Comparison of ENCODE assay signal across 22 cellular contexts in genomic region chr6:89613790-89614189, GRCh38.
"Had no signal": no experiment of that assay in that cellular context is flagged by ENCODE, and none has a peak within 500 bp of the region (broad histone marks: within the 10 kb centered on the region; RNA-seq: fewer than 3 reads in every experiment).

No MANE protein-coding gene starts in this region.

- H3K27ac ChIP-seq: heart right ventricle, left lung, neutrophil, psoas muscle, sigmoid colon, skin epidermis, testis, tibial nerve had no signal

- H3K27ac Mint-ChIP-seq: nephron; stimulated activated naive B cell treated with anti-CD40 and anti-IgM and Interleukin-4, amounts not matched to agents 10 μg/mL and 1 μg/mL and 100 μg/mL, for 72 hours; stimulated activated naive CD8-positive, alpha-beta T cell treated with anti-CD3 and anti-CD28 coated beads, Interleukin-15, amount 100 ng/mL, for 72 hours had no signal

- ATAC-seq: esophagus mucosa; left lung; psoas muscle; stimulated activated naive B cell treated with anti-CD40 and anti-IgM and Interleukin-4, amounts not matched to agents 10 μg/mL and 1 μg/mL and 100 μg/mL, for 72 hours; stimulated activated naive CD8-positive, alpha-beta T cell treated with anti-CD3 and anti-CD28 coated beads, Interleukin-15, amount 100 ng/mL, for 72 hours had no signal

- H3K9me3 ChIP-seq: heart right ventricle, left lung, neutrophil, psoas muscle, sigmoid colon, testis, tibial nerve had no signal

- H3K27me3 ChIP-seq: dorsolateral prefrontal cortex, heart right ventricle, left lung, neutrophil, sigmoid colon, testis, tibial nerve had no signal

- H3K36me3 ChIP-seq: left lung, neutrophil had no signal

- H3K27me3 Mint-ChIP-seq: naive B cell; stimulated activated naive B cell treated with anti-CD40 and anti-IgM and Interleukin-4, amounts not matched to agents 10 μg/mL and 1 μg/mL and 100 μg/mL, for 72 hours; stimulated activated naive CD8-positive, alpha-beta T cell treated with anti-CD3 and anti-CD28 coated beads, Interleukin-15, amount 100 ng/mL, for 72 hours had no signal

- DNase-seq: cortex of kidney; effector memory CD4-positive, alpha-beta T cell; heart right ventricle; hypothalamus; kidney glomerular epithelial cell; left lung; mesendoderm; naive B cell; psoas muscle; retina; sigmoid colon; stimulated activated CD4-positive, alpha-beta T cell treated with anti-CD3 and anti-CD28 coated beads, Interleukin-2, amount 100 ng/mL, for 24 hours; stimulated activated CD4-positive, alpha-beta T cell treated with anti-CD3 and anti-CD28 coated beads, Interleukin-4, amount 100 ng/mL, for 4 hours; stimulated activated naive B cell treated with anti-CD40 and anti-IgM and Interleukin-4, amounts not matched to agents 10 μg/mL and 1 μg/mL and 100 μg/mL, for 72 hours; stimulated activated naive CD8-positive, alpha-beta T cell treated with anti-CD3 and anti-CD28 coated beads, Interleukin-15, amount 100 ng/mL, for 72 hours; testis had no signal

- H3K36me3 Mint-ChIP-seq: naive B cell had no signal

- H3K4me1 ChIP-seq: heart right ventricle, left lung, psoas muscle, sigmoid colon, testis, tibial nerve had no signal

- H3K4me1 Mint-ChIP-seq: nephron had no signal

- H3K4me3 Mint-ChIP-seq: naive B cell; nephron; stimulated activated naive B cell treated with anti-CD40 and anti-IgM and Interleukin-4, amounts not matched to agents 10 μg/mL and 1 μg/mL and 100 μg/mL, for 72 hours; stimulated activated naive CD8-positive, alpha-beta T cell treated with anti-CD3 and anti-CD28 coated beads, Interleukin-15, amount 100 ng/mL, for 72 hours had no signal

- H3K4me3 ChIP-seq: dorsolateral prefrontal cortex, heart right ventricle, left lung, psoas muscle, sigmoid colon, skin epidermis, testis, tibial nerve had no signal

- H3K9me3 Mint-ChIP-seq: naive B cell; nephron; stimulated activated naive B cell treated with anti-CD40 and anti-IgM and Interleukin-4, amounts not matched to agents 10 μg/mL and 1 μg/mL and 100 μg/mL, for 72 hours; stimulated activated naive CD8-positive, alpha-beta T cell treated with anti-CD3 and anti-CD28 coated beads, Interleukin-15, amount 100 ng/mL, for 72 hours had no signal
